8 cellular contexts compared by ENCODE assay signal in genomic region chr7:1028775-1029636, GRCh38. TPM values are rescaled to one million over a fixed set of nuclear protein-coding genes. Genes with fewer than 3 reads are reported as not detected.
DNase-seq lines count a peak whose midpoint lies in the region; FAIRE-seq and TF ChIP-seq lines count a peak whose summit lies in the region.

No MANE protein-coding gene starts in this region.

- H3K4me1 ChIP-seq in stomach: peaks cover 14 to 55% (median 44%) of the 10 kb centered on the region in 4 donors

- H3K36me3 Mint-ChIP-seq in nephron (ENCODE audit: low read depth): peaks cover 8% of the 10 kb centered on the region

- peaks cover 44% of the 10 kb centered on the region for H3K4me1 Mint-ChIP-seq in nephron

- H3K4me3 ChIP-seq in stomach: peak overlapping the region; percentile 79 to 91 (median 90)

- peak overlapping the region; percentile 94 for H3K27ac ChIP-seq in RWPE1
- H3K27ac ChIP-seq in stomach: peak overlapping the region; percentile 91 to 97 (median 95)

- no peak for TF ChIP-seq CTCF in D721Med (IDR thresholded peaks at IDR 0.05; ENCODE audit: insufficient read depth, missing control alignments)
- no peak for TF ChIP-seq CTCF in RWPE1 (conservative IDR thresholded peaks at IDR 0.05; ENCODE audit: low read depth)
- TF ChIP-seq CTCF in nephron (IDR thresholded peaks at IDR 0.05; ENCODE audit: unreplicated experiment in 3 of 3): no peak
- TF ChIP-seq CTCF in stomach (IDR thresholded peaks at IDR 0.05): no peak

- peak overlapping the region; percentile 84 to 94 (median 94) for H3K27ac Mint-ChIP-seq in nephron

- no peaks in the 10 kb centered on the region for H3K9me3 ChIP-seq in stomach

- H3K4me3 Mint-ChIP-seq in nephron: peak overlapping the region; percentile 72 to 81 (median 79)

- TF ChIP-seq EP300 in stomach (IDR thresholded peaks at IDR 0.05): no peak

- CTCF ChIA-PET in RWPE1 (lab: Yijun Ruan, JAX): interaction anchor here (0.5 kb wide), 1 partner anchor 121 kb away, joined by 4 read pairs; no protein-coding TSS in a partner anchor

- FAIRE-seq in D721Med (lab: Jason Lieb, UNC): no peak

- H3K36me3 ChIP-seq in stomach: peaks cover 6 to 25% (median 19%) of the 10 kb centered on the region in 4 donors

- peaks cover 5% of the 10 kb centered on the region for H3K27me3 Mint-ChIP-seq in nephron (ENCODE audit: low read depth)

- H3K27me3 ChIP-seq in stomach: no peaks in the 10 kb centered on the region

- peak; percentile 73 for DNase-seq in D721Med (ENCODE audit: insufficient read length, low spot score)
- DNase-seq in HPDE6-E6E7 (ENCODE audit: extremely low spot score): peak; percentile 100
- peak; percentile 96 for DNase-seq in RWPE1 (ENCODE audit: low spot score)
- peak; percentile 53 for DNase-seq in activated effector memory CD4-positive, alpha-beta T cell treated with Interleukin-2 at 50 U/mL for 16 hours
- DNase-seq in fibroblast of the conjunctiva (ENCODE audit: low read depth): peak; percentile 85
- peak; percentile 81 for DNase-seq in stomach
- no peak for DNase-seq in NK-92 (lab: John Stamatoyannopoulos, UW; ENCODE audit: unreplicated experiment)

- intact Hi-C loops in stomach (cut with DNase I; ENCODE audit: low total_unique reads): no loop called here

- POLR2A ChIA-PET in RWPE1 (lab: Yijun Ruan, JAX; ENCODE audit: low non-redundant PET): no interaction called here

- no peak for TF ChIP-seq POLR2A in stomach (IDR thresholded peaks at IDR 0.05)

- peaks cover under 1% of the 10 kb centered on the region for H3K9me3 Mint-ChIP-seq in nephron

- WGBS in stomach, 5 donors: 51 to 57% (median 55%) methylated on average over 16 to 18 of the region's 18 CpGs

RNA-seq across cellular contexts. Expression of gene GPR146, which starts 15.3 kb away (rescaled TPM):
- 10 to 100 TPM in 1 of 5 donors, 1 to 10 TPM in 4; 2.0 to 13.6 (median 4.4) TPM for total RNA-seq in stomach
- polyA plus RNA-seq in stomach: 10 to 100 TPM in 2 of 3 donors, 1 to 10 TPM in 1; 6.4 to 14.6 (median 10.8) TPM

RNA-seq across cellular contexts. Expression of gene CYP2W1, which starts 46.0 kb away (rescaled TPM):
- 1 to 10 TPM in 1 of 5 donors, not detected in 4; 7.0 TPM for total RNA-seq in stomach
- under 1 TPM in 2 of 3 donors, not detected in 1; 0.31 to 0.65 TPM for polyA plus RNA-seq in stomach

RNA-seq across cellular contexts. Expression of gene COX19, which starts 53.7 kb away (rescaled TPM):
- total RNA-seq in stomach: 10 to 100 TPM in 3 of 5 donors, 1 to 10 TPM in 2; 2.3 to 26.6 (median 14.2) TPM
- polyA plus RNA-seq in stomach: 1 to 10 TPM; 3.9 to 6.5 (median 5.5) TPM

RNA-seq across cellular contexts. Expression of gene GPER1, which starts 58.9 kb away (rescaled TPM):
- total RNA-seq in stomach: 10 to 100 TPM in 2 of 5 donors, 1 to 10 TPM in 1, under 1 TPM in 1, not detected in 1; 0.58 to 18.3 (median 9.7) TPM
- polyA plus RNA-seq in stomach: 10 to 100 TPM; 21.9 to 31.2 (median 26.0) TPM
